Comparison of ENCODE assay signal across 18 cellular contexts in the genomic region with DNA sequence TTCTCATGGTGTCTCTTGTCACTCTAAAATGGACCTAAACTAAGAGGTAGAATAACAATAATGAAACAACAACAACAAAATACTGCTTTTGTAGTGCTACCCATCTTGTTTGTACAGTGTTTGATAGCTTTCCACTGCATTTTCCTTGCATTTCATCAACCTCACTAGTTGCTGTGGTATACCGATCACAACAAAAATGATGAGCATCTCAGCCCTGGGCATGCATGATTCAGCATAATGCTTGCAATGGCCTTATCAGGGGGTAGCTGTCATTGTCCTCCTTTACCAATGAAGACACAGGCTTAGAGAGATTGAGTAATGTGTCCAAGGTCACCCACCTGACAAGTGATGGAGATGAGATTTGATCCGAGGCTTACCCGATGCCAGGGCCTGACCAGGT.
"Had no signal": no experiment of that assay in that cellular context is flagged by ENCODE, and none has a peak within 500 bp of the region (broad histone marks: within the 10 kb centered on the region; RNA-seq: fewer than 3 reads in every experiment).

No MANE protein-coding gene starts in this region.

- H3K27ac ChIP-seq: ascending aorta, epithelial cell of prostate, heart right ventricle, parathyroid adenoma, right lobe of liver, spleen, upper lobe of right lung had no signal

- H3K9ac ChIP-seq: parathyroid adenoma had no signal

- H3K4me1 ChIP-seq: ascending aorta, right lobe of liver, spleen, upper lobe of right lung had no signal

- H3K36me3 ChIP-seq: ascending aorta, heart right ventricle, right lobe of liver, spleen, upper lobe of right lung had no signal

- H3K27me3 ChIP-seq: ascending aorta, dorsolateral prefrontal cortex, right lobe of liver, upper lobe of right lung had no signal

- DNase-seq: activated CD4-positive, alpha-beta T cell treated with anti-CD3 and anti-CD28 coated beads, Interleukin-2, amount 10 ng/mL, durations not matched to agents 24 days and 14 days; activated CD8-positive, alpha-beta T cell treated with anti-CD3 and anti-CD28 coated beads, Interleukin-2, amount 10 ng/mL, durations not matched to agents 7 days and 5 days; activated naive CD4-positive, alpha-beta T cell treated with anti-CD3 and anti-CD28 coated beads, Interleukin-2, amount 10 ng/mL, durations not matched to agents 7 days and 5 days; activated naive CD8-positive, alpha-beta T cell treated with anti-CD3 and anti-CD28 coated beads, Interleukin-2, amount 50 U/mL, for 24 hours; activated T-cell treated with anti-CD3 and anti-CD28 coated beads, Interleukin-2, amount 50 U/mL, for 24 hours; dorsolateral prefrontal cortex; heart right ventricle; immature natural killer cell; naive thymus-derived CD8-positive, alpha-beta T cell; right lobe of liver; spleen; stimulated activated naive B cell treated with anti-CD40 and anti-IgM and Interleukin-4, amounts not matched to agents 10 μg/mL and 1 μg/mL and 100 μg/mL, for 72 hours; T-helper 1 cell; T-helper 9 cell; upper lobe of right lung had no signal

- H3K4me3 ChIP-seq: ascending aorta, dorsolateral prefrontal cortex, heart right ventricle, right lobe of liver, spleen, upper lobe of right lung had no signal

- H2AFZ ChIP-seq: parathyroid adenoma had no signal

- H3K9me3 ChIP-seq: ascending aorta, heart right ventricle, right lobe of liver, spleen, upper lobe of right lung had no signal

- ATAC-seq: activated CD8-positive, alpha-beta T cell treated with anti-CD3 and anti-CD28 coated beads, Interleukin-2, amount 10 ng/mL, durations not matched to agents 7 days and 5 days; activated naive CD8-positive, alpha-beta T cell treated with anti-CD3 and anti-CD28 coated beads, Interleukin-2, amount 50 U/mL, for 24 hours; heart right ventricle; naive thymus-derived CD8-positive, alpha-beta T cell; right lobe of liver; stimulated activated naive B cell treated with anti-CD40 and anti-IgM and Interleukin-4, amounts not matched to agents 10 μg/mL and 1 μg/mL and 100 μg/mL, for 72 hours; upper lobe of right lung had no signal
